28 cellular contexts compared by ENCODE assay signal in genomic region chr14:94676495-94677238, GRCh38.
A peak's percentile ranks its signal among the peaks of the same experiment; 100 is the strongest.
DNase-seq lines count a peak whose midpoint lies in the region; ATAC-seq, FAIRE-seq and TF ChIP-seq lines count a peak whose summit lies in the region.
"Had no signal": no experiment of that assay in that cellular context is flagged by ENCODE, and none has a peak within 500 bp of the region (broad histone marks: within the 10 kb centered on the region; RNA-seq: fewer than 3 reads in every experiment).

No MANE protein-coding gene starts in this region.

- no peak overlapping the region for H3K56ac ChIP-seq in H1 (replicated peaks; ENCODE audit: insufficient read length, low read depth, low read length)

- no peak overlapping the region for H2BK12ac ChIP-seq in H1 (ENCODE audit: low read depth, low read length)

- no peak overlapping the region for H2BK20ac ChIP-seq in H1 (ENCODE audit: low read length)

- H3K27ac Mint-ChIP-seq in activated CD8-positive, alpha-beta memory T cell treated with anti-CD3 and anti-CD28 coated beads, Interleukin-2, amount 10 ng/mL, durations not matched to agents 7 days and 5 days: no peak overlapping the region
- H3K27ac Mint-ChIP-seq in osteocyte (ENCODE audit: unreplicated experiment) (no peak overlapping the region), type B pancreatic cell (no peak overlapping the region)
- H3K27ac Mint-ChIP-seq: B cell; CD8-positive, alpha-beta T cell had no signal

- no peak for TF ChIP-seq EP300 in H1 (IDR thresholded peaks at IDR 0.05; ENCODE audit: borderline replicate concordance in 1 of 2, low read depth in 2 of 2, low read length in 2 of 2)

- no peak overlapping the region for H3K9ac ChIP-seq in H1 (replicated peaks in 1 of 4; ENCODE audit: extremely low read depth in 1 of 4, low read depth in 3 of 4, low read length in 3 of 4)
- H3K9ac ChIP-seq: KMS-11 had no signal

- no peak overlapping the region for H2AK5ac ChIP-seq in H1 (ENCODE audit: low read depth, low read length)

- H2BK15ac ChIP-seq in H1 (ENCODE audit: low read length): no peak overlapping the region

- no peak overlapping the region for H3K4me3 Mint-ChIP-seq in activated CD8-positive, alpha-beta memory T cell treated with anti-CD3 and anti-CD28 coated beads, Interleukin-2, amount 10 ng/mL, durations not matched to agents 7 days and 5 days
- H3K4me3 Mint-ChIP-seq in osteocyte (ENCODE audit: unreplicated experiment) (no peak overlapping the region), type B pancreatic cell (no peak overlapping the region)
- H3K4me3 Mint-ChIP-seq: B cell; CD8-positive, alpha-beta T cell had no signal

- H3K9me3 ChIP-seq in H1 (ENCODE audit: insufficient read depth in 2 of 2, low read depth in 1 of 2, low read length in 1 of 2): no peaks in the 10 kb centered on the region
- no peaks in the 10 kb centered on the region for H3K9me3 ChIP-seq in effector memory CD4-positive, alpha-beta T cell (ENCODE audit: control insufficient read depth, low read length)
- H3K9me3 ChIP-seq: Caco-2 had no signal

- no peak overlapping the region for H3K4ac ChIP-seq in H1 (replicated peaks; ENCODE audit: insufficient read length, low read depth, low read length)

- no peaks in the 10 kb centered on the region for H3K27me3 ChIP-seq in H1 (replicated peaks in 1 of 4; ENCODE audit: control insufficient read depth in 3 of 4, extremely low read depth in 1 of 4, insufficient read depth in 3 of 4, low read length in 3 of 4)
- peaks cover 3% of the 10 kb centered on the region for H3K27me3 ChIP-seq in effector memory CD4-positive, alpha-beta T cell (replicated peaks; ENCODE audit: control insufficient read depth, insufficient read depth, low read length, poor library complexity, severe bottlenecking)

- no peak for ATAC-seq in activated CD8-positive, alpha-beta memory T cell treated with anti-CD3 and anti-CD28 coated beads, Interleukin-2, amount 10 ng/mL, durations not matched to agents 7 days and 5 days
- ATAC-seq: CD8-positive, alpha-beta T cell; GM12878; Panc1 had no signal

- no peak overlapping the region for H4K8ac ChIP-seq in H1 (ENCODE audit: extremely low read depth, insufficient read depth, low read length)

- H3K27me3 Mint-ChIP-seq in activated CD8-positive, alpha-beta memory T cell treated with anti-CD3 and anti-CD28 coated beads, Interleukin-2, amount 10 ng/mL, durations not matched to agents 7 days and 5 days: no peaks in the 10 kb centered on the region
- H3K27me3 Mint-ChIP-seq in osteocyte (ENCODE audit: unreplicated experiment) (no peaks in the 10 kb centered on the region), type B pancreatic cell (peaks cover 3% of the 10 kb centered on the region)

- H2AFZ ChIP-seq in H1 (ENCODE audit: low read length): peak overlapping the region; percentile 74; the same call in 1 of the 2 replicates

- CTCF ChIA-PET in activated CD8-positive, alpha-beta memory T cell treated with anti-CD3 and anti-CD28 coated beads, Interleukin-2, amount 10 ng/mL, durations not matched to agents 7 days and 5 days (lab: Charles Lee): no interaction called here
- CTCF ChIA-PET in H1 (lab: Charles Lee; ENCODE audit: partially characterized antibody): interaction anchor here (0.7 kb wide), 1 partner anchor 96 kb away, joined by 3 read pairs; no protein-coding TSS in a partner anchor

- DNase-seq in activated CD8-positive, alpha-beta memory T cell treated with anti-CD3 and anti-CD28 coated beads, Interleukin-2, amount 10 ng/mL, durations not matched to agents 7 days and 5 days: peak; percentile 3
- no peak for DNase-seq in activated CD8-positive, alpha-beta memory T cell treated with anti-CD3 and anti-CD28 coated beads, Interleukin-2, amount 50 U/mL, for 48 hours
- DNase-seq in H1 (ENCODE audit: low read depth in 1 of 2, low spot score in 2 of 2) (no peak), osteocyte (ENCODE audit: extremely low spot score, unreplicated experiment) (peak; percentile 60), type B pancreatic cell (ENCODE audit: extremely low spot score, unreplicated experiment) (peak; percentile 25), T-helper 2 cell (no peak), 8988T (no peak)
- no peak for DNase-seq in effector memory CD4-positive, alpha-beta T cell
- DNase-seq: Caco-2; CD8-positive, alpha-beta T cell; DMS 273 treated with DMSO at 0.1 percent for 48 hours; DMS79; EL; GDM1; GOT3; HCEC 1CT; IMR-90; MM.1S; NCI-H2029; NCI-H2227 treated with DMSO at 0.1 percent for 48 hours; NCI-H526 treated with DMSO at 0.1 percent for 48 hours; SHP77 treated with DMSO at 0.1 percent for 48 hours had no signal

- no peaks in the 10 kb centered on the region for H3K36me3 Mint-ChIP-seq in activated CD8-positive, alpha-beta memory T cell treated with anti-CD3 and anti-CD28 coated beads, Interleukin-2, amount 10 ng/mL, durations not matched to agents 7 days and 5 days
- H3K36me3 Mint-ChIP-seq in osteocyte (ENCODE audit: unreplicated experiment) (no peaks in the 10 kb centered on the region), type B pancreatic cell (no peaks in the 10 kb centered on the region)
- H3K36me3 Mint-ChIP-seq: CD8-positive, alpha-beta T cell had no signal

- H3K23ac ChIP-seq in H1 (ENCODE audit: insufficient read length): no peak overlapping the region

- no peak for FAIRE-seq in H1 (lab: Jason Lieb, UNC)
- FAIRE-seq: GM12878 had no signal

- H3K4me1 ChIP-seq in H1 (replicated peaks in 1 of 4; ENCODE audit: control insufficient read depth in 3 of 4, insufficient read depth in 4 of 4, low read length in 3 of 4): no peaks in the 10 kb centered on the region; a peak in 1 of 7 replicates
- no peaks in the 10 kb centered on the region for H3K4me1 ChIP-seq in effector memory CD4-positive, alpha-beta T cell (ENCODE audit: control insufficient read depth, insufficient read depth, low read length, poor library complexity, severe bottlenecking)

- H3K14ac ChIP-seq in H1 (ENCODE audit: insufficient read length): no peak overlapping the region

- H4K5ac ChIP-seq in H1 (ENCODE audit: insufficient read length, low read depth, low read length): no peak overlapping the region

- no peaks in the 10 kb centered on the region for H4K20me1 ChIP-seq in H1 (replicated peaks in 1 of 2; ENCODE audit: control insufficient read depth in 1 of 2, insufficient read depth in 2 of 2, low read length in 2 of 2)

- no peak overlapping the region for H3K18ac ChIP-seq in H1 (ENCODE audit: extremely low read depth, low read length)

- H3K4me1 Mint-ChIP-seq in activated CD8-positive, alpha-beta memory T cell treated with anti-CD3 and anti-CD28 coated beads, Interleukin-2, amount 10 ng/mL, durations not matched to agents 7 days and 5 days: no peaks in the 10 kb centered on the region
- H3K4me1 Mint-ChIP-seq in osteocyte (ENCODE audit: unreplicated experiment) (peaks cover 25% of the 10 kb centered on the region), type B pancreatic cell (ENCODE audit: unreplicated experiment) (peaks cover 4% of the 10 kb centered on the region)
- H3K4me1 Mint-ChIP-seq: B cell had no signal

- H3K36me3 ChIP-seq in H1 (ENCODE audit: control insufficient read depth in 2 of 4, insufficient read depth in 4 of 4, low read length in 3 of 4): no peaks in the 10 kb centered on the region
- H3K36me3 ChIP-seq in effector memory CD4-positive, alpha-beta T cell (ENCODE audit: control insufficient read depth, insufficient read depth, low read length): no peaks in the 10 kb centered on the region

- 89% methylated on average over 4 of the region's 4 CpGs; no CpG with 5 or more reads in 1 of the 2 experiments for WGBS in H1 (ENCODE audit: extremely low coverage in 1 of 2, insufficient coverage in 1 of 2, insufficient read length in 1 of 2, insufficient replicate concordance in 2 of 2, low coverage in 1 of 2, low lambda C conversion rate in 2 of 2, missing lambda C conversion rate in 1 of 2), 2 experiments

- H4K91ac ChIP-seq in H1 (replicated peaks; ENCODE audit: insufficient read length, low read length): no peak overlapping the region

- TF ChIP-seq POLR2A in H1 (IDR thresholded peaks at IDR 0.05; ENCODE audit: control extremely low read depth in 1 of 2, low read depth in 2 of 2, low read length in 2 of 2): no peak

- no peak overlapping the region for H2BK5ac ChIP-seq in H1 (ENCODE audit: low read depth, low read length)

- H2BK120ac ChIP-seq in H1 (replicated peaks; ENCODE audit: low read depth, low read length): no peak overlapping the region

- H3K79me1 ChIP-seq in H1 (ENCODE audit: low read depth, low read length): no peaks in the 10 kb centered on the region

- H3K4me3 ChIP-seq in H1 (ENCODE audit: extremely low read depth in 1 of 4, insufficient read depth in 2 of 4, low read depth in 3 of 4, low read length in 4 of 4): no peak overlapping the region
- H3K4me3 ChIP-seq in effector memory CD4-positive, alpha-beta T cell (ENCODE audit: insufficient read depth, low read depth, low read length, poor library complexity, severe bottlenecking): no peak overlapping the region
- H3K4me3 ChIP-seq: GM12878 had no signal

- H3K79me2 ChIP-seq in H1 (ENCODE audit: control insufficient read depth in 1 of 2, insufficient read depth in 2 of 2, low read length in 2 of 2): no peaks in the 10 kb centered on the region

- no peak overlapping the region for H3K4me2 ChIP-seq in H1 (ENCODE audit: insufficient read depth in 1 of 2, low read depth in 2 of 2, low read length in 2 of 2)
- H3K4me2 ChIP-seq: KMS-11 had no signal

- TF ChIP-seq RAD21 in H1 (IDR thresholded peaks at IDR 0.05 in 1 of 2, conservative IDR thresholded peaks at IDR 0.05 in 1 of 2; ENCODE audit: low read depth in 2 of 2, low read length in 2 of 2): no peak

- no peak overlapping the region for H3K27ac ChIP-seq in H1 (ENCODE audit: low read depth, low read length)
- H3K27ac ChIP-seq in effector memory CD4-positive, alpha-beta T cell (ENCODE audit: insufficient read depth, low read length, poor library complexity, severe bottlenecking): no peak overlapping the region
- H3K27ac ChIP-seq: C4-2B, KMS-11, RWPE1 had no signal

- H3K23me2 ChIP-seq in H1 (ENCODE audit: low read depth, low read length): no peaks in the 10 kb centered on the region

- no peaks in the 10 kb centered on the region for H3K9me3 Mint-ChIP-seq in activated CD8-positive, alpha-beta memory T cell treated with anti-CD3 and anti-CD28 coated beads, Interleukin-2, amount 10 ng/mL, durations not matched to agents 7 days and 5 days (ENCODE audit: low read depth)
- H3K9me3 Mint-ChIP-seq in osteocyte (ENCODE audit: unreplicated experiment) (no peaks in the 10 kb centered on the region), type B pancreatic cell (no peaks in the 10 kb centered on the region)
- H3K9me3 Mint-ChIP-seq: CD8-positive, alpha-beta T cell had no signal

- TF ChIP-seq CTCF in H1 (IDR thresholded peaks at IDR 0.05; ENCODE audit: control extremely low read depth in 1 of 3, insufficient read depth in 1 of 3, low read depth in 1 of 3, low read length in 3 of 3) (no peak), osteocyte (IDR thresholded peaks at IDR 0.05) (no peak), type B pancreatic cell (conservative IDR thresholded peaks at IDR 0.05) (no peak)

- POLR2A ChIA-PET in H1 (lab: Charles Lee; ENCODE audit: partially characterized antibody): no interaction called here

TF ChIP-seq in H1, 55 proteins besides CTCF, POLR2A, EP300 and RAD21 (continues in another document):
- TF ChIP-seq YY1 (IDR thresholded peaks at IDR 0.05; ENCODE audit: low read depth, low read length) (no peak), SIX5 (IDR thresholded peaks at IDR 0.05; ENCODE audit: low read depth, low read length) (no peak), JUN (IDR thresholded peaks at IDR 0.05; ENCODE audit: low read depth, low read length) (no peak), CHD1 (IDR thresholded peaks at IDR 0.05; ENCODE audit: low read depth, low read length) (no peak)

Comparison
In these comparisons a context has a peak if more than half of its experiments do, and no peak if none do; other contexts are left out.
1. DNase-seq: peak in activated CD8-positive, alpha-beta memory T cell treated with anti-CD3 and anti-CD28 coated beads, Interleukin-2, amount 10 ng/mL, durations not matched to agents 7 days and 5 days (single experiment), osteocyte (single experiment) and type B pancreatic cell (single experiment); none in activated CD8-positive, alpha-beta memory T cell treated with anti-CD3 and anti-CD28 coated beads, Interleukin-2, amount 50 U/mL, for 48 hours (single experiment), H1 (0 of 2), T-helper 2 cell (0 of 5), 8988T (single experiment) and effector memory CD4-positive, alpha-beta T cell (0 of 3).